ENCODE assay signal across 23 cellular contexts in genomic region chr2:207561386-207562080, GRCh38. TPM values are rescaled to one million over a fixed set of nuclear protein-coding genes. Genes with fewer than 3 reads are reported as not detected.
A peak's percentile ranks its signal among the peaks of the same experiment; 100 is the strongest.
DNase-seq lines count a peak whose midpoint lies in the region; ATAC-seq, FAIRE-seq and TF ChIP-seq lines count a peak whose summit lies in the region.
"Had no signal": no experiment of that assay in that cellular context is flagged by ENCODE, and none has a peak within 500 bp of the region (broad histone marks: within the 10 kb centered on the region; RNA-seq: fewer than 3 reads in every experiment).

No MANE protein-coding gene starts in this region.

- TF ChIP-seq EP300 in HepG2 (IDR thresholded peaks at IDR 0.05; ENCODE audit: low read depth in 2 of 2, low read length in 2 of 2) = no peak
- no peak for TF ChIP-seq EP300 in HepG2 (CRISPR knock-in tag; IDR thresholded peaks at IDR 0.05; ENCODE audit: borderline replicate concordance)

- no peak overlapping the region for H3K27ac ChIP-seq in liver (ENCODE audit: low read depth in 1 of 2, low read length in 2 of 2)
- no peak overlapping the region for H3K27ac ChIP-seq in HepG2 (ENCODE audit: extremely low read length, insufficient read depth, low read length)
- no peak overlapping the region for H3K27ac ChIP-seq in right lobe of liver
- no peak overlapping the region for H3K27ac ChIP-seq in pancreas
- H3K27ac ChIP-seq: VCaP had no signal

- H3K9ac ChIP-seq in liver (ENCODE audit: low read depth in 1 of 2, low read length in 2 of 2) (no peak overlapping the region), HepG2 (ENCODE audit: insufficient read depth, low read depth, low read length) (no peak overlapping the region)

- H3K27me3 ChIP-seq in liver (ENCODE audit: control insufficient read depth in 4 of 4, insufficient read depth in 4 of 4, low read length in 3 of 4) (no peaks in the 10 kb centered on the region), HepG2 (ENCODE audit: control insufficient read depth in 1 of 2, insufficient read depth in 2 of 2, low read length in 2 of 2) (no peaks in the 10 kb centered on the region), right lobe of liver (no peaks in the 10 kb centered on the region), pancreas (no peaks in the 10 kb centered on the region)
- H3K27me3 ChIP-seq: upper lobe of left lung had no signal

- no peak for TF ChIP-seq CTCF in liver (IDR thresholded peaks at IDR 0.05; ENCODE audit: low read depth, low read length, missing input control)
- no peak for TF ChIP-seq CTCF in HepG2 (CRISPR knock-in tag; IDR thresholded peaks at IDR 0.05)
- no peak for TF ChIP-seq CTCF in right lobe of liver (IDR thresholded peaks at IDR 0.05)
- TF ChIP-seq CTCF in pancreas (IDR thresholded peaks at IDR 0.05) = no peak

- DNase-seq in HepG2 (ENCODE audit: low spot score) = no peak
- peak; percentile 44 for DNase-seq in astrocyte of the hippocampus (ENCODE audit: low read depth, low spot score)
- DNase-seq in right lobe of liver = no peak
- DNase-seq in 8988T = no peak
- DNase-seq in sciatic nerve (ENCODE audit: low spot score) = no peak
- no peak for DNase-seq in pancreas
- DNase-seq: activated CD4-positive, alpha-beta memory T cell treated with anti-CD3 and anti-CD28 coated beads for 36 hours; activated naive CD8-positive, alpha-beta T cell treated with anti-CD3 and anti-CD28 coated beads, Interleukin-2, amount 10 ng/mL, durations not matched to agents 7 days and 5 days; activated T-cell treated with anti-CD3 and anti-CD28 coated beads, Interleukin-2, amount 50 U/mL, for 1 hour; DMS79; effector memory CD4-positive, alpha-beta T cell; H9; KBM-7; naive thymus-derived CD4-positive, alpha-beta T cell; NCI-H1092; NCI-H2081 treated with DMSO at 0.1 percent for 48 hours; NCI-H510A; posterior cingulate gyrus; upper lobe of left lung had no signal

- no peak for FAIRE-seq in HepG2 (lab: Jason Lieb, UNC)
- no peak for FAIRE-seq in pancreas (lab: Jason Lieb, UNC)
- FAIRE-seq: bronchial epithelial cell had no signal

- no peak overlapping the region for H3K4me3 ChIP-seq in liver (ENCODE audit: low read depth in 1 of 3, low read length in 3 of 3)
- H3K4me3 ChIP-seq in HepG2 (replicated peaks in 1 of 3; ENCODE audit: insufficient read depth in 1 of 3, low read depth in 2 of 3, low read length in 3 of 3) = no peak overlapping the region
- no peak overlapping the region for H3K4me3 ChIP-seq in right lobe of liver
- H3K4me3 ChIP-seq in pancreas = no peak overlapping the region
- H3K4me3 ChIP-seq: upper lobe of left lung had no signal

- 84% methylated on average over 6 of the region's 6 CpGs for WGBS in liver
- WGBS in HepG2 (ENCODE audit: low lambda C conversion rate) = 98% methylated on average over 6 of the region's 6 CpGs
- 75% methylated on average over 6 of the region's 6 CpGs for WGBS in right lobe of liver (ENCODE audit: insufficient coverage, low coverage, low lambda C conversion rate, missing lambda C conversion rate)
- WGBS in pancreas, 2 donors = 76 to 82% methylated on average over 6 of the region's 6 CpGs

- intact Hi-C loops in HepG2 (cut with micrococcal nuclease; ENCODE audit: unreplicated experiment) = loop anchor here (1.0 kb wide), 1 partner anchor 25 kb away; no protein-coding TSS in a partner anchor
- intact Hi-C loops in right lobe of liver (cut with DNase I) = no loop called here
- intact Hi-C loops in sciatic nerve (cut with DNase I) = no loop called here
- intact Hi-C loops in pancreas (cut with DNase I) = no loop called here

- no peaks in the 10 kb centered on the region for H4K20me1 ChIP-seq in HepG2 (ENCODE audit: insufficient read depth, low read length)

- H3K79me2 ChIP-seq in HepG2 (ENCODE audit: insufficient read depth, low read length) = no peaks in the 10 kb centered on the region

- TF ChIP-seq RAD21 in liver (IDR thresholded peaks at IDR 0.05) (no peak), HepG2 (CRISPR knock-in tag; IDR thresholded peaks at IDR 0.05) (no peak)

- H3K36me3 ChIP-seq in liver (ENCODE audit: control insufficient read depth in 4 of 4, insufficient read depth in 3 of 4, low read depth in 1 of 4, low read length in 3 of 4) (peaks cover 1 to 32% (median 10%) of the 10 kb centered on the region in 4 donors), HepG2 (replicated peaks in 1 of 2; ENCODE audit: control insufficient read depth in 1 of 2, insufficient read depth in 2 of 2, low read length in 2 of 2) (peaks cover 23 to 43% of the 10 kb centered on the region in 2 experiments), right lobe of liver (peaks cover 0 to 16% (median 0%) of the 10 kb centered on the region in 4 donors), pancreas (peaks cover 0 to 8% (median 0%) of the 10 kb centered on the region in 3 donors)

- in situ Hi-C loops in HepG2 (cut with HindIII; ENCODE audit: extremely low pct_ligation_motif_present, low pct_unique_long_range_greater_than_20kb) = no loop called here

- ATAC-seq in HepG2 (no peak), right lobe of liver (peak; percentile 17 to 59 (median 36)), HG02840 (IDR thresholded peaks at IDR 0.05; ENCODE audit: low FRiP score, unreplicated experiment) (no peak), sciatic nerve (no peak), pancreas (no peak)
- ATAC-seq: naive thymus-derived CD4-positive, alpha-beta T cell had no signal

- TF ChIP-seq POLR2A in HepG2 (IDR thresholded peaks at IDR 0.05; ENCODE audit: insufficient read depth in 1 of 2, low read depth in 2 of 2, low read length in 2 of 2) = no peak
- no peak for TF ChIP-seq POLR2A in right lobe of liver (IDR thresholded peaks at IDR 0.05)

- no peaks in the 10 kb centered on the region for H3K9me3 ChIP-seq in liver (ENCODE audit: control insufficient read depth in 4 of 4, low read length in 3 of 4)
- H3K9me3 ChIP-seq in HepG2 (ENCODE audit: low read length) = no peaks in the 10 kb centered on the region
- H3K9me3 ChIP-seq in right lobe of liver = no peaks in the 10 kb centered on the region
- H3K9me3 ChIP-seq in pancreas = no peaks in the 10 kb centered on the region
- H3K9me3 ChIP-seq: upper lobe of left lung had no signal

- H3K4me1 ChIP-seq in liver (ENCODE audit: control insufficient read depth in 4 of 4, insufficient read depth in 4 of 4, low read length in 3 of 4) (no peaks in the 10 kb centered on the region), HepG2 (ENCODE audit: insufficient read depth, low read length) (peaks cover 4% of the 10 kb centered on the region), right lobe of liver (peaks cover 0 to 6% (median 0%) of the 10 kb centered on the region in 4 donors), pancreas (no peaks in the 10 kb centered on the region)

- POLR2A ChIA-PET in HepG2 (lab: Yijun Ruan, JAX) = no interaction called here

- no peak overlapping the region for H2AFZ ChIP-seq in HepG2 (ENCODE audit: low read length)

- H3K4me2 ChIP-seq in HepG2 (ENCODE audit: low read depth, low read length) = no peak overlapping the region

- CTCF ChIA-PET in HepG2 (lab: Yijun Ruan, JAX; ENCODE audit: low intra/inter-chr PET ratio, low total read pairs) = no interaction called here

- no TSS peak for BruUV-seq in HepG2 (replicated peaks; lab: Mats Ljungman, UMichigan)

TF ChIP-seq in liver, 16 proteins besides CTCF, POLR2A, EP300 and RAD21 (continues in another document):
- TF ChIP-seq SP1 (IDR thresholded peaks at IDR 0.05) = no peak

RNA-seq across cellular contexts. Expression of gene CREB1, which starts 31.8 kb away (rescaled TPM):
- 10 to 100 TPM; 18.8 to 24.4 TPM for total RNA-seq in liver
- 10 to 100 TPM in 1 of 2 donors, 1 to 10 TPM in 1; 4.4 to 10.2 TPM for polyA plus RNA-seq in liver
- 51.9 and 79.5 TPM in 2 replicates for total RNA-seq in HepG2 (2016; rRNA removed; fragmentation: Illumina TruSeq; extraction: Trizol)
- total RNA-seq in HepG2 (2016; cell fraction: cytosol; rRNA removed; fragmentation: Illumina TruSeq; extraction: Trizol; ENCODE audit: low read depth) = 30.8 and 35.3 TPM in 2 replicates
- total RNA-seq in HepG2 (2016; cell fraction: insoluble cytoplasmic fraction; rRNA removed; fragmentation: Illumina TruSeq; extraction: Trizol) = 53.4 and 76.4 TPM in 2 replicates
- 35.2 and 40.3 TPM in 2 replicates for total RNA-seq in HepG2 (2016; cell fraction: membrane; rRNA removed; fragmentation: Illumina TruSeq; extraction: Trizol)
- 48.0 and 50.4 TPM in 2 replicates for total RNA-seq in HepG2 (2016; cell fraction: nucleus; rRNA removed; fragmentation: Illumina TruSeq; extraction: Trizol)
- polyA plus RNA-seq in HepG2 (2011; rRNA removed) = 49.3 and 51.8 TPM in 2 replicates
- 29.0 and 29.6 TPM in 2 replicates for polyA plus RNA-seq in HepG2 (2011; cell fraction: cytosol; rRNA removed)
- 38.1 and 40.9 TPM in 2 replicates for polyA plus RNA-seq in HepG2 (2011; cell fraction: nucleus; rRNA removed)
- 24.6 and 28.3 TPM in 2 replicates for polyA plus RNA-seq in HepG2 (2012)
- polyA plus RNA-seq in HepG2 (2016; cell fraction: cytosol; fragmentation: Illumina TruSeq; extraction: Trizol; ENCODE audit: low read depth) = 7.6 and 8.2 TPM in 2 replicates
- 40.9 and 45.2 TPM in 2 replicates for polyA plus RNA-seq in HepG2 (2016; cell fraction: insoluble cytoplasmic fraction; fragmentation: Illumina TruSeq; extraction: Trizol; ENCODE audit: low read depth)
- polyA plus RNA-seq in HepG2 (2016; cell fraction: membrane; fragmentation: Illumina TruSeq; extraction: Trizol; ENCODE audit: low read depth) = 14.6 and 15.8 TPM in 2 replicates
- polyA plus RNA-seq in HepG2 (2016; cell fraction: nucleus; fragmentation: Illumina TruSeq; extraction: Trizol; ENCODE audit: insufficient read depth, low read depth) = 24.2 and 42.3 TPM in 2 replicates
- 92.6 and 106 TPM in 2 replicates for polyA minus RNA-seq in HepG2 (2011; rRNA and poly(A)+ RNA removed; ENCODE audit: low replicate concordance)
- polyA minus RNA-seq in HepG2 (2011; cell fraction: cytosol; rRNA and poly(A)+ RNA removed) = 36.9 and 38.6 TPM in 2 replicates
- 76.7 and 91.5 TPM in 2 replicates for polyA minus RNA-seq in HepG2 (2011; cell fraction: nucleus; rRNA and poly(A)+ RNA removed)
- total RNA-seq in right lobe of liver = 10 to 100 TPM; 10.1 to 22.6 (median 16.8) TPM
- total RNA-seq in sciatic nerve = 83.9 TPM
- total RNA-seq in pancreas = 10 to 100 TPM; 16.7 to 36.4 (median 21.4) TPM
- 1 to 10 TPM; 3.2 to 6.3 TPM for polyA plus RNA-seq in pancreas

Comparison
In these comparisons a context has a peak if more than half of its experiments do, and no peak if none do; other contexts are left out.
1. ATAC-seq: peak in right lobe of liver (4 of 4); none in HepG2 (single experiment), HG02840 (single experiment), sciatic nerve (single experiment) and pancreas (0 of 4).